25 cellular contexts compared by ENCODE assay signal in genomic region chr5:38714240-38714639, GRCh38.
"Had no signal": no experiment of that assay in that cellular context is flagged by ENCODE, and none has a peak within 500 bp of the region (broad histone marks: within the 10 kb centered on the region; RNA-seq: fewer than 3 reads in every experiment).

No MANE protein-coding gene starts in this region.

- H3K27me3 ChIP-seq: brain microvascular endothelial cell, esophagus squamous epithelium, gastroesophageal sphincter had no signal

- H3K4me3 ChIP-seq: esophagus squamous epithelium, gastroesophageal sphincter had no signal

- DNase-seq: activated CD4-positive, alpha-beta memory T cell treated with anti-CD3 and anti-CD28 coated beads for 36 hours; activated CD4-positive, alpha-beta T cell treated with anti-CD3 and anti-CD28 coated beads for 36 hours; activated CD4-positive, alpha-beta T cell treated with anti-CD3 and anti-CD28 coated beads, Interleukin-2, amount 10 ng/mL, durations not matched to agents 24 days and 14 days; activated CD4-positive, CD25-positive, alpha-beta regulatory T cell; activated CD4-positive, CD25-positive, alpha-beta regulatory T cell treated with anti-CD3 and anti-CD28 coated beads, Interleukin-2, amount 50 U/mL, for 72 hours; activated CD8-positive, alpha-beta memory T cell treated with anti-CD3 and anti-CD28 coated beads, Interleukin-2, amount 10 ng/mL, durations not matched to agents 7 days and 5 days; activated CD8-positive, alpha-beta memory T cell treated with anti-CD3 and anti-CD28 coated beads, Interleukin-2, amount 50 U/mL, for 4 hours; activated CD8-positive, alpha-beta T cell treated with anti-CD3 and anti-CD28 coated beads, Interleukin-2, amount 10 ng/mL, durations not matched to agents 7 days and 5 days; activated effector memory CD4-positive, alpha-beta T cell treated with anti-CD3 and anti-CD28 coated beads, Interleukin-2, amount 50 U/mL, for 16 hours; activated naive CD4-positive, alpha-beta T cell treated with anti-CD3 and anti-CD28 coated beads, Interleukin-2, amount 10 ng/mL, durations not matched to agents 7 days and 5 days; activated naive CD8-positive, alpha-beta T cell treated with anti-CD3 and anti-CD28 coated beads, Interleukin-2, amount 10 ng/mL, durations not matched to agents 7 days and 5 days; activated T-cell treated with anti-CD3 and anti-CD28 coated beads, Interleukin-2, amount 50 U/mL, for 1 hour; activated T-cell treated with anti-CD3 and anti-CD28 coated beads, Interleukin-2, amount 50 U/mL, for 48 hours; brain microvascular endothelial cell; cortex of kidney; dermis blood vessel endothelial cell; effector CD4-positive, alpha-beta T cell; effector memory CD8-positive, alpha-beta T cell; erythroblast; esophagus squamous epithelium; foreskin melanocyte; T-helper 1 cell; T-helper 17 cell had no signal

- ATAC-seq: activated CD4-positive, alpha-beta T cell treated with anti-CD3 and anti-CD28 coated beads for 36 hours; activated CD8-positive, alpha-beta memory T cell treated with anti-CD3 and anti-CD28 coated beads, Interleukin-2, amount 10 ng/mL, durations not matched to agents 7 days and 5 days; activated CD8-positive, alpha-beta T cell treated with anti-CD3 and anti-CD28 coated beads, Interleukin-2, amount 10 ng/mL, durations not matched to agents 7 days and 5 days; activated naive CD4-positive, alpha-beta T cell treated with anti-CD3 and anti-CD28 coated beads, Interleukin-2, amount 50 U/mL, for 72 hours; effector memory CD8-positive, alpha-beta T cell; T-helper 17 cell had no signal

- H3K36me3 ChIP-seq: brain microvascular endothelial cell, esophagus squamous epithelium, gastroesophageal sphincter had no signal

- H3K9me3 ChIP-seq: esophagus squamous epithelium, gastroesophageal sphincter had no signal

- H3K27ac ChIP-seq: brain microvascular endothelial cell, esophagus squamous epithelium had no signal
